Comparison of ENCODE assay signal across 24 cellular contexts in the genomic region with DNA sequence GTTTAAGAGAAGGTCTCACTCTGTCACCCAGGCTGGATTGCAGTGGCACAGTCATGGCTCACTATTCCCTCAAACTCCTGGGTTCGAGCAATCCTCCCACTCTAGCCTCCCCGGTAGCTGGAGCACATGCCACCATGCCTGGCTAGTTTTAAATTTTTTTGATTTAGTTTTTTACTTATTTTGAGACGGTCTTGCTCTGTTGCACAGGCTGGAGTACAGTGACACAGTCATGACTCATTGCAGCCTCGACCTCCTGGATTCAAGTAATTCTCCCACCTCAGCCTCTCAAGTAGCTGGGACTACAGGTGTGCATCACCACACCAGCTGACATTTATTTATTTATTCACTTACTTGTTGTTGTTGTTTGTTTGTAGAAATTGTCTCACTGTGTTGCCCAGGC. TPM values are rescaled to one million over a fixed set of nuclear protein-coding genes. Genes with fewer than 3 reads are reported as not detected.
A peak's percentile ranks its signal among the peaks of the same experiment; 100 is the strongest.
DNase-seq lines count a peak whose midpoint lies in the region; ATAC-seq and TF ChIP-seq lines count a peak whose summit lies in the region.
"Had no signal": no experiment of that assay in that cellular context is flagged by ENCODE, and none has a peak within 500 bp of the region (broad histone marks: within the 10 kb centered on the region; RNA-seq: fewer than 3 reads in every experiment).

No MANE protein-coding gene starts in this region.

- in situ Hi-C loops in brain microvascular endothelial cell (cut with HindIII; ENCODE audit: low pct_ligation_motif_present, low sequenced_read_pairs): no loop called here

- no peak overlapping the region for H3K4me3 ChIP-seq in brain microvascular endothelial cell (ENCODE audit: low read depth, low read length)
- H3K4me3 ChIP-seq: GM23338, HAP-1, K562, Peyer's patch had no signal

- H3K4me3 Mint-ChIP-seq in T-cell: no peak overlapping the region
- H3K4me3 Mint-ChIP-seq: CD4-positive, CD25-positive, alpha-beta regulatory T cell; GM23338 had no signal

- H3K27me3 Mint-ChIP-seq in T-cell: no peaks in the 10 kb centered on the region
- H3K27me3 Mint-ChIP-seq: CD4-positive, CD25-positive, alpha-beta regulatory T cell had no signal

- no peak overlapping the region for H3K27ac ChIP-seq in brain microvascular endothelial cell
- H3K27ac ChIP-seq: Peyer's patch had no signal

- H3K36me3 ChIP-seq in brain microvascular endothelial cell (replicated peaks): no peaks in the 10 kb centered on the region
- H3K36me3 ChIP-seq: Peyer's patch had no signal

- TF ChIP-seq EP300 in Ishikawa (IDR thresholded peaks at IDR 0.05; ENCODE audit: borderline replicate concordance): no peak

- H3K27me3 ChIP-seq in brain microvascular endothelial cell (replicated peaks): no peaks in the 10 kb centered on the region
- H3K27me3 ChIP-seq: Peyer's patch had no signal

- CTCF ChIA-PET in T-cell (lab: Charles Lee): interaction anchor here in 1 of 2 donors (0.8 kb wide), 1 partner anchor 393 kb away, joined by 3 read pairs; no protein-coding TSS in a partner anchor

- no peaks in the 10 kb centered on the region for H3K9me3 Mint-ChIP-seq in T-cell
- H3K9me3 Mint-ChIP-seq: GM23338 had no signal

- TF ChIP-seq RAD21 in Ishikawa (IDR thresholded peaks at IDR 0.05; ENCODE audit: low read depth): no peak

- POLR2A ChIA-PET in T-cell (lab: Charles Lee): no interaction called here

- H3K27ac Mint-ChIP-seq in T-cell: no peak overlapping the region
- H3K27ac Mint-ChIP-seq: GM23338 had no signal

- TF ChIP-seq CTCF in brain microvascular endothelial cell (IDR thresholded peaks at IDR 0.05; ENCODE audit: low read depth, low read length, missing control alignments): no peak

- peaks cover 7% of the 10 kb centered on the region for H3K36me3 Mint-ChIP-seq in T-cell

- no peaks in the 10 kb centered on the region for H3K4me1 Mint-ChIP-seq in T-cell
- H3K4me1 Mint-ChIP-seq: CD4-positive, CD25-positive, alpha-beta regulatory T cell had no signal

- DNase-seq in Daoy (ENCODE audit: low read depth) (peak; percentile 23), brain microvascular endothelial cell (peak; percentile 16), kidney tubule cell (ENCODE audit: low spot score) (peak; percentile 70), T-cell (no peak), NCI-H146 treated with DMSO at 0.1 percent for 48 hours (lab: John Stamatoyannopoulos, UW; ENCODE audit: unreplicated experiment) (no peak), NCI-H187 treated with DMSO at 0.1 percent for 48 hours (lab: John Stamatoyannopoulos, UW) (no peak)
- DNase-seq: CD4-positive, CD25-positive, alpha-beta regulatory T cell; COR-L47; DMS 273 treated with DMSO at 0.1 percent for 48 hours; DMS79 treated with DMSO at 0.1 percent for 48 hours; NCI-H1105; NCI-H146; NCI-H2081; NCI-H2171; NCI-H345; NCI-H524 treated with DMSO at 0.1 percent for 48 hours; NCI-H82; Peyer's patch had no signal

- no peak for ATAC-seq in T-cell (replicated peaks in 1 of 4)
- no peak for ATAC-seq in HG03097 (IDR thresholded peaks at IDR 0.05; ENCODE audit: low FRiP score, unreplicated experiment)
- ATAC-seq: GM23338, K562, Right ventricle myocardium inferior had no signal

TF ChIP-seq in Ishikawa, 13 proteins besides CTCF, POLR2A, EP300 and RAD21:
- TF ChIP-seq, protein P1, sequence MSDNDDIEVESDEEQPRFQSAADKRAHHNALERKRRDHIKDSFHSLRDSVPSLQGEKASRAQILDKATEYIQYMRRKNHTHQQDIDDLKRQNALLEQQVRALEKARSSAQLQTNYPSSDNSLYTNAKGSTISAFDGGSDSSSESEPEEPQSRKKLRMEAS (IDR thresholded peaks at IDR 0.05): peak; percentile 24; the same call in 1 of the 2 replicates
- TF ChIP-seq FOXM1 (IDR thresholded peaks at IDR 0.05; ENCODE audit: borderline replicate concordance, low read depth) (no peak), TAF1 (IDR thresholded peaks at IDR 0.05; ENCODE audit: low read depth) (no peak)

RNA-seq across cellular contexts. Expression of gene DIP2B, which starts 22.2 kb away (rescaled TPM):
- total RNA-seq in Daoy (2014; rRNA removed; shearing (Covaris generic)): 33.9 and 35.2 TPM in 2 replicates
- 10 to 100 TPM; 27.5 to 46.0 (median 29.6) TPM for total RNA-seq in T-cell

Comparison
In these comparisons a context has a peak if more than half of its experiments do, and no peak if none do; other contexts are left out.
1. DNase-seq: peak in Daoy (single experiment), brain microvascular endothelial cell (single experiment) and kidney tubule cell (single experiment); none in T-cell (0 of 34), NCI-H146 treated with DMSO at 0.1 percent for 48 hours (single experiment) and NCI-H187 treated with DMSO at 0.1 percent for 48 hours (single experiment).